In genomic region chr20:63290677-63291472, GRCh38 we compare ENCODE assay signal across 1 cellular context.
TF ChIP-seq lines count a peak whose summit lies in the region.

No MANE protein-coding gene starts in this region.

TF ChIP-seq in HepG2, 621 proteins besides CTCF, POLR2A, EP300 and RAD21 (continued from another document and continues in another):
- TF ChIP-seq PATZ1 (CRISPR knock-in tag; IDR thresholded peaks at IDR 0.05): peak; percentile 49
- peak; percentile 61; the same call in 1 of the 2 replicates for TF ChIP-seq MED13 (CRISPR knock-in tag; IDR thresholded peaks at IDR 0.05)
- TF ChIP-seq GLMP (CRISPR knock-in tag; IDR thresholded peaks at IDR 0.05; ENCODE audit: borderline replicate concordance): no peak
- TF ChIP-seq ZNF441 (CRISPR knock-in tag; IDR thresholded peaks at IDR 0.05; ENCODE audit: borderline replicate concordance): peak; percentile 74
- 0 out of 2 replicates have a peak, but pooled peaks have one; percentile 91 for TF ChIP-seq ZNF572 (CRISPR knock-in tag; IDR thresholded peaks at IDR 0.05)
- no peak for TF ChIP-seq PRDM15 (CRISPR knock-in tag; IDR thresholded peaks at IDR 0.05)
- peak; percentile 40; the same call in 1 of the 2 replicates for TF ChIP-seq MXD4 (CRISPR knock-in tag; IDR thresholded peaks at IDR 0.05)
- TF ChIP-seq ZFY (CRISPR knock-in tag; IDR thresholded peaks at IDR 0.05): no peak; the same call in 1 of the 2 replicates
- TF ChIP-seq ZSCAN25 (CRISPR knock-in tag; IDR thresholded peaks at IDR 0.05): peak; percentile 100
- peak; percentile 86; the same call in 1 of the 2 replicates for TF ChIP-seq ZBTB4 (CRISPR knock-in tag; IDR thresholded peaks at IDR 0.05; ENCODE audit: borderline replicate concordance)
- peak; percentile 64; the same call in 1 of the 2 replicates for TF ChIP-seq ZNF160 (CRISPR knock-in tag; IDR thresholded peaks at IDR 0.05)
- peak; percentile 40 for TF ChIP-seq UBTF (CRISPR knock-in tag; IDR thresholded peaks at IDR 0.05)
- no peak for TF ChIP-seq ZNF770 (CRISPR knock-in tag; IDR thresholded peaks at IDR 0.05)
- TF ChIP-seq PBX2 (CRISPR knock-in tag; IDR thresholded peaks at IDR 0.05): no peak
- no peak for TF ChIP-seq TCF12 (IDR thresholded peaks at IDR 0.05)
- TF ChIP-seq TCF12 (CRISPR knock-in tag; IDR thresholded peaks at IDR 0.05): 0 out of 2 replicates have a peak, but pooled peaks have one; percentile 52
- TF ChIP-seq ZBTB44 (CRISPR knock-in tag; IDR thresholded peaks at IDR 0.05): no peak
- TF ChIP-seq DNMT3B (CRISPR knock-in tag; conservative IDR thresholded peaks at IDR 0.05): no peak
- TF ChIP-seq GABPA (IDR thresholded peaks at IDR 0.05; ENCODE audit: low read depth, low read length): no peak
- no peak for TF ChIP-seq GABPA (CRISPR knock-in tag; IDR thresholded peaks at IDR 0.05; ENCODE audit: low read depth)
- 0 out of 4 replicates have a peak, but pooled peaks of 1 of the 2 experiments have one; percentile 34 for TF ChIP-seq ATF4 (CRISPR knock-in tag; IDR thresholded peaks at IDR 0.05)
- no peak for TF ChIP-seq RBAK (CRISPR knock-in tag; IDR thresholded peaks at IDR 0.05)
- no peak for TF ChIP-seq ZBTB26 (CRISPR knock-in tag; IDR thresholded peaks at IDR 0.05; ENCODE audit: borderline replicate concordance)
- TF ChIP-seq SAP130 (CRISPR knock-in tag; IDR thresholded peaks at IDR 0.05; ENCODE audit: low read depth): peak; percentile 46; the same call in 1 of the 2 replicates
- TF ChIP-seq ZFP91 (CRISPR knock-in tag; IDR thresholded peaks at IDR 0.05; ENCODE audit: borderline replicate concordance): no peak; the same call in 1 of the 2 replicates
- peak; percentile 43; the same call in 1 of the 2 replicates for TF ChIP-seq MTERF4 (CRISPR knock-in tag; IDR thresholded peaks at IDR 0.05)
- no peak for TF ChIP-seq HNF4G (IDR thresholded peaks at IDR 0.05; ENCODE audit: borderline replicate concordance, low read depth, low read length)
- TF ChIP-seq HNF4G (CRISPR knock-in tag; IDR thresholded peaks at IDR 0.05; ENCODE audit: borderline replicate concordance, low read depth): 0 out of 2 replicates have a peak, but pooled peaks have one; percentile 49
- 0 out of 2 replicates have a peak, but pooled peaks have one; percentile 13 for TF ChIP-seq ZKSCAN5 (CRISPR knock-in tag; IDR thresholded peaks at IDR 0.05)
- TF ChIP-seq FOXO1 (CRISPR knock-in tag; IDR thresholded peaks at IDR 0.05): 0 out of 2 replicates have a peak, but pooled peaks have one; percentile 4
